Comparison of ENCODE assay signal across 8 cellular contexts in the genomic region with DNA sequence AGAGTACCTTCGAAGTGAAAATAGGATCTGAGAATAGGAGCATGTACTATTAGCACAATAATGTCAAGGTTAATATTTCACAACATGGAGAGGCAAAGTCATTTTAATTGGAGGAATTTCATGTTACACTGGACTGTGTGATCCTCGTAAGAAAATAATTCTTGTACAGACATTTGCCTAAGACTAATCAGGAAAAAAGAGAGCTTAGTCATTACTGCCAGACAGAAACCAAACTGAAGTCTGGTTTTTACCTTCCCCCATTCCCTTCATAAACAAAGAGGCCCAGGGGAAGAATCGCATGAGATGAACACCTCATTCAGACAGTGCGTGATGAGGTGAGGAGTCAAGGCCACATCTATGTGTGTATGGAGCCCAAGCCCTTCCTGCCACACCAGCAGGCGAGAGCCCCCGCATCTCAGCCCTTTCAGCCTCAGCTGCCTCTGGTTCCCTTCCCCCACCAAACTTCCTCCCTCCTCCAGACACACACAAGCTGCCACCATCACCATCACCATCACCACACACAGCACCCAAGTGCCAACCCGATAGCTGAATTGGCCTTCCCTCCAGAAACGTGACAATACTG.
A peak's percentile ranks its signal among the peaks of the same experiment; 100 is the strongest.
DNase-seq lines count a peak whose midpoint lies in the region; ATAC-seq and TF ChIP-seq lines count a peak whose summit lies in the region.

No MANE protein-coding gene starts in this region.

- peak overlapping the region; percentile 71 for H2BK5ac ChIP-seq in trophoblast cell (ENCODE audit: low read depth, low read length, poor library complexity)

- TF ChIP-seq EP300 in esophagus muscularis mucosa (IDR thresholded peaks at IDR 0.05) = no peak

- no peak for TF ChIP-seq POLR2A in esophagus muscularis mucosa (IDR thresholded peaks at IDR 0.05; ENCODE audit: low read depth)

- peak overlapping the region; percentile 35 for H3K4ac ChIP-seq in trophoblast cell (ENCODE audit: low read depth, low read length)

- H3K27me3 ChIP-seq in PC-3 (ENCODE audit: low read length) (no peaks in the 10 kb centered on the region), esophagus muscularis mucosa (no peaks in the 10 kb centered on the region), trophoblast cell (ENCODE audit: insufficient read depth, low read length) (no peaks in the 10 kb centered on the region)

- no peak overlapping the region for H3K27ac Mint-ChIP-seq in activated CD8-positive, alpha-beta T cell treated with anti-CD3 and anti-CD28 coated beads for 36 hours
- no peak overlapping the region for H3K27ac Mint-ChIP-seq in activated CD8-positive, alpha-beta T cell treated with anti-CD3 and anti-CD28 coated beads, Interleukin-2, amount 10 ng/mL, durations not matched to agents 7 days and 5 days

- 55% methylated on average over 8 of the region's 8 CpGs for WGBS in esophagus muscularis mucosa
- no CpG with 5 or more reads among the region's 8 CpGs for WGBS in trophoblast cell (ENCODE audit: extremely low coverage, insufficient coverage, insufficient read length)

- no peaks in the 10 kb centered on the region for H4K20me1 ChIP-seq in PC-3 (ENCODE audit: low read length)

- H3K79me1 ChIP-seq in trophoblast cell (ENCODE audit: low read length) = peaks cover 11% of the 10 kb centered on the region

- H3K36me3 ChIP-seq in PC-3 (ENCODE audit: low read depth, low read length) (no peaks in the 10 kb centered on the region), esophagus muscularis mucosa (no peaks in the 10 kb centered on the region), trophoblast cell (ENCODE audit: control insufficient read depth in 1 of 2, insufficient read depth in 2 of 2, low read length in 2 of 2) (no peaks in the 10 kb centered on the region)

- H3K36me3 Mint-ChIP-seq in activated CD8-positive, alpha-beta T cell treated with anti-CD3 and anti-CD28 coated beads for 36 hours (ENCODE audit: low read depth) = no peaks in the 10 kb centered on the region
- H3K36me3 Mint-ChIP-seq in activated CD8-positive, alpha-beta T cell treated with anti-CD3 and anti-CD28 coated beads, Interleukin-2, amount 10 ng/mL, durations not matched to agents 7 days and 5 days (ENCODE audit: low read depth) = no peaks in the 10 kb centered on the region

- peak overlapping the region; percentile 89 for H4K91ac ChIP-seq in trophoblast cell (ENCODE audit: low read depth, low read length)

- no peaks in the 10 kb centered on the region for H3F3A ChIP-seq in PC-3 (ENCODE audit: low read length, unreplicated experiment)

- H3K9ac ChIP-seq in PC-3 (ENCODE audit: low read length) (peak overlapping the region; percentile 75), trophoblast cell (ENCODE audit: low read length) (no peak overlapping the region)

- H3K4me3 Mint-ChIP-seq in activated CD8-positive, alpha-beta T cell treated with anti-CD3 and anti-CD28 coated beads for 36 hours = no peak overlapping the region
- no peak overlapping the region for H3K4me3 Mint-ChIP-seq in activated CD8-positive, alpha-beta T cell treated with anti-CD3 and anti-CD28 coated beads, Interleukin-2, amount 10 ng/mL, durations not matched to agents 7 days and 5 days

- H3K9me3 ChIP-seq in PC-3 (ENCODE audit: low read length) (no peaks in the 10 kb centered on the region), esophagus muscularis mucosa (peaks cover 0 to 7% (median 0%) of the 10 kb centered on the region in 4 donors), trophoblast cell (ENCODE audit: insufficient read depth, low read depth, low read length) (no peaks in the 10 kb centered on the region)

- ATAC-seq in activated CD8-positive, alpha-beta T cell treated with anti-CD3 and anti-CD28 coated beads for 36 hours = peak; percentile 74
- no peak for ATAC-seq in activated CD8-positive, alpha-beta T cell treated with anti-CD3 and anti-CD28 coated beads, Interleukin-2, amount 10 ng/mL, durations not matched to agents 7 days and 5 days
- peak; percentile 31 for ATAC-seq in PC-3

- H3K4me2 ChIP-seq in PC-3 (ENCODE audit: low read length) (peak overlapping the region; percentile 43), trophoblast cell (ENCODE audit: low read length) (no peak overlapping the region)

- peak overlapping the region; percentile 82 for H3K14ac ChIP-seq in trophoblast cell (ENCODE audit: low read length)

- no peaks in the 10 kb centered on the region for H3K9me2 ChIP-seq in PC-3 (replicated peaks; ENCODE audit: low read length)

- H2BK12ac ChIP-seq in trophoblast cell (ENCODE audit: low read length) = peak overlapping the region; percentile 94

- intact Hi-C loops in activated CD8-positive, alpha-beta T cell treated with anti-CD3 and anti-CD28 coated beads for 36 hours (cut with micrococcal nuclease) = no loop called here
- intact Hi-C loops in PC-3 (cut with micrococcal nuclease) (loop anchor here (2.0 kb wide), 1 partner anchor 73 kb away; no protein-coding TSS in a partner anchor), esophagus muscularis mucosa (cut with DNase I) (loop anchor here (5.0 kb wide), 2 partner anchors 89 to 136 kb away; a partner anchor contains a TSS)

- H2AFZ ChIP-seq in PC-3 (ENCODE audit: low read length) (peak overlapping the region; percentile 56), trophoblast cell (ENCODE audit: insufficient read depth, low read length, poor library complexity) (peak overlapping the region; percentile 48)

- H3K4me1 Mint-ChIP-seq in activated CD8-positive, alpha-beta T cell treated with anti-CD3 and anti-CD28 coated beads for 36 hours (ENCODE audit: low read depth) = peaks cover 8% of the 10 kb centered on the region
- peaks cover 9% of the 10 kb centered on the region for H3K4me1 Mint-ChIP-seq in activated CD8-positive, alpha-beta T cell treated with anti-CD3 and anti-CD28 coated beads, Interleukin-2, amount 10 ng/mL, durations not matched to agents 7 days and 5 days (ENCODE audit: low read depth)

- no peak overlapping the region for H3K23ac ChIP-seq in trophoblast cell (ENCODE audit: low read length)

- peaks cover 3% of the 10 kb centered on the region for H3K27me3 Mint-ChIP-seq in activated CD8-positive, alpha-beta T cell treated with anti-CD3 and anti-CD28 coated beads for 36 hours
- peaks cover 5% of the 10 kb centered on the region for H3K27me3 Mint-ChIP-seq in activated CD8-positive, alpha-beta T cell treated with anti-CD3 and anti-CD28 coated beads, Interleukin-2, amount 10 ng/mL, durations not matched to agents 7 days and 5 days (ENCODE audit: low read depth)

- POLR2A ChIA-PET in activated CD8-positive, alpha-beta T cell treated with anti-CD3 and anti-CD28 coated beads for 36 hours (lab: Charles Lee) = interaction anchor here (1.5 kb wide), 1 partner anchor 137 kb away, joined by 3 read pairs; no protein-coding TSS in a partner anchor
- POLR2A ChIA-PET in activated CD8-positive, alpha-beta T cell treated with anti-CD3 and anti-CD28 coated beads, Interleukin-2, amount 10 ng/mL, durations not matched to agents 7 days and 5 days (lab: Charles Lee) = interaction anchor here (0.6 kb wide), 1 partner anchor 107 kb away, joined by 4 read pairs; no protein-coding TSS in a partner anchor
- POLR2A ChIA-PET in PC-3 (lab: Charles Lee; ENCODE audit: unreplicated experiment) = no interaction called here

- H3K79me2 ChIP-seq in PC-3 (ENCODE audit: low read length) (no peaks in the 10 kb centered on the region), trophoblast cell (ENCODE audit: control insufficient read depth, insufficient read depth, low read length, poor library complexity) (peaks cover 2% of the 10 kb centered on the region)

- peak overlapping the region; percentile 91 for H3K27ac ChIP-seq in PC-3 (ENCODE audit: low read length)
- H3K27ac ChIP-seq in esophagus muscularis mucosa (replicated peaks in 1 of 4) = peak overlapping the region; percentile 81 to 94 (median 88)
- H3K27ac ChIP-seq in trophoblast cell (ENCODE audit: low read depth, low read length) = peak overlapping the region; percentile 19

- no peak for TF ChIP-seq CTCF in activated CD8-positive, alpha-beta T cell treated with anti-CD3 and anti-CD28 coated beads for 36 hours (IDR thresholded peaks at IDR 0.05)
- TF ChIP-seq CTCF in PC-3 (conservative IDR thresholded peaks at IDR 0.05; ENCODE audit: low read depth, low read length) (no peak), esophagus muscularis mucosa (IDR thresholded peaks at IDR 0.05) (no peak)

- H3K4me1 ChIP-seq in PC-3 (ENCODE audit: insufficient read depth, low read length) (peaks cover 30% of the 10 kb centered on the region), esophagus muscularis mucosa (peaks cover 24 to 52% (median 46%) of the 10 kb centered on the region in 4 donors), trophoblast cell (ENCODE audit: control insufficient read depth in 1 of 2, insufficient read depth in 2 of 2, low read length in 2 of 2) (peaks cover 12 to 13% of the 10 kb centered on the region in 2 experiments)

- CTCF ChIA-PET in activated CD8-positive, alpha-beta T cell treated with anti-CD3 and anti-CD28 coated beads for 36 hours (lab: Charles Lee) = interaction anchor here (1.3 kb wide), 1 partner anchor 15 kb away, joined by 3 read pairs; no protein-coding TSS in a partner anchor
- CTCF ChIA-PET in activated CD8-positive, alpha-beta T cell treated with anti-CD3 and anti-CD28 coated beads, Interleukin-2, amount 10 ng/mL, durations not matched to agents 7 days and 5 days (lab: Charles Lee) = no interaction called here
- CTCF ChIA-PET in PC-3 (lab: Charles Lee) = no interaction called here

- H4K12ac ChIP-seq in trophoblast cell (ENCODE audit: low read depth, low read length) = peak overlapping the region; percentile 10

- peak; percentile 13 for DNase-seq in activated CD8-positive, alpha-beta T cell treated with anti-CD3 and anti-CD28 coated beads for 36 hours
- DNase-seq in activated CD8-positive, alpha-beta T cell treated with anti-CD3 and anti-CD28 coated beads, Interleukin-2, amount 10 ng/mL, durations not matched to agents 7 days and 5 days = no peak
- DNase-seq in PC-3 (peak; percentile 37), esophagus muscularis mucosa (ENCODE audit: extremely low spot score) (no peak), trophoblast cell (peak; percentile 47 to 57), cerebellar nuclear complex (lab: John Stamatoyannopoulos, UW) (no peak), inferior parietal cortex (ENCODE audit: extremely low spot score) (no peak)
- no peak for DNase-seq in stimulated activated naive CD4-positive, alpha-beta T cell treated with Interleukin-2 at 50 U/mL for 16 hours (lab: John Stamatoyannopoulos, UW)

- H2AK5ac ChIP-seq in trophoblast cell (ENCODE audit: low read length) = peak overlapping the region; percentile 75

- peak overlapping the region; percentile 48 for H3K18ac ChIP-seq in trophoblast cell (ENCODE audit: low read length)

- H3K4me3 ChIP-seq in PC-3 (ENCODE audit: low read length) (no peak overlapping the region), esophagus muscularis mucosa (no peak overlapping the region), trophoblast cell (ENCODE audit: low read depth, low read length) (no peak overlapping the region)

- no TSS peak for BruUV-seq in PC-3 (replicated peaks; lab: Mats Ljungman, UMichigan)

- no peaks in the 10 kb centered on the region for H3K9me3 Mint-ChIP-seq in activated CD8-positive, alpha-beta T cell treated with anti-CD3 and anti-CD28 coated beads for 36 hours
- H3K9me3 Mint-ChIP-seq in activated CD8-positive, alpha-beta T cell treated with anti-CD3 and anti-CD28 coated beads, Interleukin-2, amount 10 ng/mL, durations not matched to agents 7 days and 5 days (ENCODE audit: insufficient read depth) = no peaks in the 10 kb centered on the region

- peak overlapping the region; percentile 77 for H2BK120ac ChIP-seq in trophoblast cell (ENCODE audit: insufficient read depth, low read length, poor library complexity)

- peak overlapping the region; percentile 75 for H4K8ac ChIP-seq in trophoblast cell (ENCODE audit: low read depth, low read length)

Comparison
In these comparisons a context has a peak if more than half of its experiments do, and no peak if none do; other contexts are left out.
1. DNase-seq: peak in activated CD8-positive, alpha-beta T cell treated with anti-CD3 and anti-CD28 coated beads for 36 hours (single experiment), PC-3 (single experiment) and trophoblast cell (2 of 2); none in activated CD8-positive, alpha-beta T cell treated with anti-CD3 and anti-CD28 coated beads, Interleukin-2, amount 10 ng/mL, durations not matched to agents 7 days and 5 days (single experiment), esophagus muscularis mucosa (single experiment), cerebellar nuclear complex (0 of 2), stimulated activated naive CD4-positive, alpha-beta T cell treated with Interleukin-2 at 50 U/mL for 16 hours (single experiment) and inferior parietal cortex (single experiment).
2. H3K27ac ChIP-seq: peak in every context shown above with its lines; median percentile 91 in PC-3; 88 in esophagus muscularis mucosa; 19 in trophoblast cell.